In the genomic region with DNA sequence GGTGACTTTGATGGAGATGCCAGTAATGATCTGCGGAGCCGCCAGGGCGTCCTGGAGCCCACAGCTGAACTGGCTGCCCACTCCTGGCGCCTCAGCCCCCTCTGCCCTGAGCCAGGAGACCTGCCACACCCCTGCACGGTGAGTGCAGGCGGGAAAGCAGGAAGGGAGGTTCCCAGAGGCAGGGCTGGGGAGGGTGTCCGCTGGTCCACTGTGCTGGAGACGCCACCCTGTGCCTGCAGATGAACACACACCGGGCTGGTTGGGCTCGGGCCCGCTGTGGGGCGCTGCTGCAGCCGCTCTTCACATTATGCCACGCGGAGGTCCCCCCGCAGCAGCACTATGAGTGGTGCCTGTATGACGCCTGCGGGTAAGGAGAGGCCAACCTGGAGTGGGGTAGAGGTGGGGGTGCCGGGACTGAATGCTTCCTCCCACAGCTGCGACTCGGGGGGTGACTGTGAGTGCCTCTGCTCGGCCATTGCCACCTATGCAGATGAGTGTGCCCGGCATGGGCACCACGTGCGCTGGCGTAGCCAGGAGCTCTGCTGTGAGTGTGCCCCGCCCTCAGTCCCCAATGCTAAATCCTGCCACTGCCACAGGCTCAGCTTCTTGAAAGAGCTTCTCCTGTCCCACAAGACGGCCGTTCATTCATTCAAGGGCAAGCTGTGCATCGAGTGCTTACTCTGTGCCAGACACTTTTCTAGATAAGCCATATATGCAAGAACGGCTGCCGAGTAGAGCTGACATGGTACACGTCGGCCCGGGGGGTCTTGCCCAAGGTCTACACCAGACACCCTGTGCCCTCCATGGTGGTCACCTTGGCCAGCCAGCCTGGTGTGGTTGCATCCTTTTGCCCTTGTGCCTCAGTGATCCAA, we compare ENCODE assay signal across 1 cellular context.
TF ChIP-seq lines count a peak whose summit lies in the region.

No MANE protein-coding gene starts in this region.

TF ChIP-seq in H1, 55 proteins besides CTCF, POLR2A, EP300 and RAD21:
- TF ChIP-seq ATF2 (IDR thresholded peaks at IDR 0.05; ENCODE audit: low read length) (no peak), GTF2F1 (IDR thresholded peaks at IDR 0.05; ENCODE audit: borderline replicate concordance, low read depth, low read length) (no peak), SP4 (IDR thresholded peaks at IDR 0.05; ENCODE audit: low read length) (no peak), YY1 (IDR thresholded peaks at IDR 0.05; ENCODE audit: low read depth, low read length) (peak; percentile 42; the same call in 1 of the 2 replicates), GABPA (IDR thresholded peaks at IDR 0.05; ENCODE audit: borderline replicate concordance, insufficient read depth, low read length) (0 out of 2 replicates have a peak, but pooled peaks have one; percentile 19), BRCA1 (IDR thresholded peaks at IDR 0.05; ENCODE audit: low read depth, low read length) (no peak), JUND (IDR thresholded peaks at IDR 0.05; ENCODE audit: low read length) (no peak), MAX (IDR thresholded peaks at IDR 0.05) (peak; percentile 57; the same call in 1 of the 2 replicates)
